ENCODE assay signal across 17 cellular contexts in the genomic region with DNA sequence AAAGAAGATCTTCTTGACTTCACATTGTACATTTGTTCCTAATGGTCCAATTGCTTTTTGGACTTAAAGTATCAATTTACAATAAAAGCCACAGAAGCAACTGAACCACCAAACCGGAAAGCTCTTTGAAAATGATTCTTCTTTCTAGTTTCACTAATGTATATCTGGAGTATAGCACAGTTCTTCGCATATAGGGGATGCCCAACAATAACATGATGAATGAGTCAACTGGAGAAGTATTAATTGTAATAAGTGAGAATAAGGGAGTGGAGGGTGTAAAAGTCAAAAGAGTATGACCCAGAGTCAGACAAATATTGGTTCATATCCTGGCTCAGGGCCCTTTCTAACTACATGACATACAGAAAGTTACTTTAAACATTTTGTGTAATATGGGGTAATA.
DNase-seq lines count a peak whose midpoint lies in the region; ATAC-seq and TF ChIP-seq lines count a peak whose summit lies in the region.
"Had no signal": no experiment of that assay in that cellular context is flagged by ENCODE, and none has a peak within 500 bp of the region (broad histone marks: within the 10 kb centered on the region; RNA-seq: fewer than 3 reads in every experiment).

No MANE protein-coding gene starts in this region.

- intact Hi-C loops in activated CD4-positive, alpha-beta T cell treated with anti-CD3 and anti-CD28 coated beads for 36 hours (cut with DNase I, micrococcal nuclease): no loop called here

- no peak overlapping the region for H3K4me3 Mint-ChIP-seq in activated CD4-positive, alpha-beta T cell treated with anti-CD3 and anti-CD28 coated beads for 36 hours
- no peak overlapping the region for H3K4me3 Mint-ChIP-seq in stimulated activated naive B cell treated with anti-CD40 and anti-IgM and Interleukin-4, amounts not matched to agents 10 μg/mL and 1 μg/mL and 100 μg/mL, for 72 hours
- H3K4me3 Mint-ChIP-seq: activated naive CD8-positive, alpha-beta T cell treated with anti-CD3 and anti-CD28 coated beads, Interleukin-2, amount 10 ng/mL, durations not matched to agents 7 days and 5 days; H9; memory B cell; neural progenitor cell had no signal

- no peak for DNase-seq in activated CD4-positive, alpha-beta T cell treated with anti-CD3 and anti-CD28 coated beads for 36 hours
- DNase-seq in activated CD4-positive, alpha-beta T cell treated with anti-CD3 and anti-CD28 coated beads for 4 hours: no peak
- DNase-seq in stimulated activated naive B cell treated with anti-CD40 and anti-IgM and Interleukin-4, amounts not matched to agents 10 μg/mL and 1 μg/mL and 100 μg/mL, for 72 hours: no peak
- DNase-seq in NCI-H1048 (lab: John Stamatoyannopoulos, UW): no peak
- DNase-seq in erythroblast (lab: John Stamatoyannopoulos, UW): no peak
- DNase-seq in iPS-NIHi7 (ENCODE audit: extremely low spot score): no peak
- DNase-seq: activated naive CD8-positive, alpha-beta T cell treated with anti-CD3 and anti-CD28 coated beads, Interleukin-2, amount 10 ng/mL, durations not matched to agents 7 days and 5 days; gastrocnemius medialis; H9; NCI-H1417; sigmoid colon; stimulated activated naive CD4-positive, alpha-beta T cell treated with Interleukin-2 at 50 U/mL for 16 hours had no signal

- H3K27me3 Mint-ChIP-seq in activated CD4-positive, alpha-beta T cell treated with anti-CD3 and anti-CD28 coated beads for 36 hours: no peaks in the 10 kb centered on the region
- H3K27me3 Mint-ChIP-seq in stimulated activated naive B cell treated with anti-CD40 and anti-IgM and Interleukin-4, amounts not matched to agents 10 μg/mL and 1 μg/mL and 100 μg/mL, for 72 hours: no peaks in the 10 kb centered on the region
- H3K27me3 Mint-ChIP-seq: activated naive CD8-positive, alpha-beta T cell treated with anti-CD3 and anti-CD28 coated beads, Interleukin-2, amount 10 ng/mL, durations not matched to agents 7 days and 5 days; memory B cell had no signal

- TF ChIP-seq POLR2A in erythroblast (IDR thresholded peaks at IDR 0.05; ENCODE audit: low read length): no peak

- peaks cover 31% of the 10 kb centered on the region for H3K4me1 Mint-ChIP-seq in activated CD4-positive, alpha-beta T cell treated with anti-CD3 and anti-CD28 coated beads for 36 hours
- H3K4me1 Mint-ChIP-seq in stimulated activated naive B cell treated with anti-CD40 and anti-IgM and Interleukin-4, amounts not matched to agents 10 μg/mL and 1 μg/mL and 100 μg/mL, for 72 hours: peaks cover 2 to 9% of the 10 kb centered on the region in 2 donors
- H3K4me1 Mint-ChIP-seq: neural progenitor cell had no signal

- ATAC-seq in activated CD4-positive, alpha-beta T cell treated with anti-CD3 and anti-CD28 coated beads for 36 hours: peak; percentile 88
- ATAC-seq in GM21381 (IDR thresholded peaks at IDR 0.05; ENCODE audit: unreplicated experiment) (peak; percentile 59), HG03135 (IDR thresholded peaks at IDR 0.05; ENCODE audit: unreplicated experiment) (peak; percentile 65)
- peak; percentile 48 to 67 for ATAC-seq in stimulated activated naive B cell treated with anti-CD40 and anti-IgM and Interleukin-4, amounts not matched to agents 10 μg/mL and 1 μg/mL and 100 μg/mL, for 72 hours (replicated peaks)
- ATAC-seq: gastrocnemius medialis, K562 had no signal

- no peaks in the 10 kb centered on the region for H3K9me3 Mint-ChIP-seq in activated CD4-positive, alpha-beta T cell treated with anti-CD3 and anti-CD28 coated beads for 36 hours (ENCODE audit: low read depth)
- H3K9me3 Mint-ChIP-seq in stimulated activated naive B cell treated with anti-CD40 and anti-IgM and Interleukin-4, amounts not matched to agents 10 μg/mL and 1 μg/mL and 100 μg/mL, for 72 hours: no peaks in the 10 kb centered on the region
- H3K9me3 Mint-ChIP-seq: H9, memory B cell, neural progenitor cell had no signal

- POLR2A ChIA-PET in activated CD4-positive, alpha-beta T cell treated with anti-CD3 and anti-CD28 coated beads for 36 hours (lab: Charles Lee): interaction anchor here (0.6 kb wide), 2 partner anchors 12 to 15 kb away, joined by 3 to 4 read pairs; no protein-coding TSS in a partner anchor

- H3K36me3 Mint-ChIP-seq in activated CD4-positive, alpha-beta T cell treated with anti-CD3 and anti-CD28 coated beads for 36 hours (ENCODE audit: low read depth): peaks cover 2% of the 10 kb centered on the region
- H3K36me3 Mint-ChIP-seq in stimulated activated naive B cell treated with anti-CD40 and anti-IgM and Interleukin-4, amounts not matched to agents 10 μg/mL and 1 μg/mL and 100 μg/mL, for 72 hours: peaks cover 0 to 5% of the 10 kb centered on the region in 2 donors
- H3K36me3 Mint-ChIP-seq: neural progenitor cell had no signal

- H3K27ac Mint-ChIP-seq in activated CD4-positive, alpha-beta T cell treated with anti-CD3 and anti-CD28 coated beads for 36 hours: peak overlapping the region; percentile 10
- H3K27ac Mint-ChIP-seq in stimulated activated naive B cell treated with anti-CD40 and anti-IgM and Interleukin-4, amounts not matched to agents 10 μg/mL and 1 μg/mL and 100 μg/mL, for 72 hours: no peak overlapping the region
- H3K27ac Mint-ChIP-seq: activated naive CD8-positive, alpha-beta T cell treated with anti-CD3 and anti-CD28 coated beads, Interleukin-2, amount 10 ng/mL, durations not matched to agents 7 days and 5 days; H9; neural progenitor cell had no signal

- CTCF ChIA-PET in activated CD4-positive, alpha-beta T cell treated with anti-CD3 and anti-CD28 coated beads for 36 hours (lab: Charles Lee): no interaction called here
